In genomic region chr5:56550227-56550626, GRCh38 we compare ENCODE assay signal across 29 cellular contexts.
"Had no signal": no experiment of that assay in that cellular context is flagged by ENCODE, and none has a peak within 500 bp of the region (broad histone marks: within the 10 kb centered on the region; RNA-seq: fewer than 3 reads in every experiment).

No MANE protein-coding gene starts in this region.

- H3K27me3 Mint-ChIP-seq: activated B cell treated with CpG ODN at 0.5 μM for 24 hours; activated CD8-positive, alpha-beta T cell treated with anti-CD3 and anti-CD28 coated beads for 36 hours; activated naive CD4-positive, alpha-beta T cell treated with anti-CD3 and anti-CD28 coated beads, Interleukin-2, amount 50 U/mL, for 24 hours; activated naive CD8-positive, alpha-beta T cell treated with anti-CD3 and anti-CD28 coated beads for 36 hours; activated naive CD8-positive, alpha-beta T cell treated with anti-CD3 and anti-CD28 coated beads, Interleukin-2, amount 50 U/mL, for 24 hours had no signal

- H3K27ac Mint-ChIP-seq: activated B cell treated with CpG ODN at 0.5 μM for 24 hours; activated CD8-positive, alpha-beta T cell treated with anti-CD3 and anti-CD28 coated beads for 36 hours; activated naive CD4-positive, alpha-beta T cell treated with anti-CD3 and anti-CD28 coated beads for 36 hours; activated naive CD4-positive, alpha-beta T cell treated with anti-CD3 and anti-CD28 coated beads, Interleukin-2, amount 50 U/mL, for 24 hours; activated naive CD8-positive, alpha-beta T cell treated with anti-CD3 and anti-CD28 coated beads for 36 hours; activated naive CD8-positive, alpha-beta T cell treated with anti-CD3 and anti-CD28 coated beads, Interleukin-2, amount 50 U/mL, for 24 hours; activated T-helper 1 cell treated with anti-CD3 and anti-CD28 coated beads, Interleukin-12 subunit alpha, Interleukin-12 subunit beta, Interleukin-2, Interleukin-4 antibody, amounts not matched to agents 30 ng/mL and 10 ng/mL and 1 ng/mL, durations not matched to agents 14 hours and 24 hours and 36 hours; activated T-helper 2 cell treated with anti-CD3 and anti-CD28 coated beads, Interferon-gamma antibody, Interleukin-2, Interleukin-4, amounts not matched to agents 10 μg/mL and 5 μg/mL and 100 μg/mL, durations not matched to agents 14 hours and 24 hours and 36 hours had no signal

- H3K9me3 ChIP-seq: adrenal gland, body of pancreas, esophagus squamous epithelium, gastroesophageal sphincter, heart right ventricle had no signal

- ATAC-seq: activated CD4-positive, CD25-positive, alpha-beta regulatory T cell treated with anti-CD3 and anti-CD28 coated beads, Interleukin-2, amount 50 U/mL, for 24 hours; activated CD8-positive, alpha-beta T cell treated with anti-CD3 and anti-CD28 coated beads for 36 hours; activated naive CD8-positive, alpha-beta T cell treated with anti-CD3 and anti-CD28 coated beads, Interleukin-2, amount 50 U/mL, for 24 hours; body of pancreas; gastroesophageal sphincter had no signal

- H3K9me3 Mint-ChIP-seq: activated B cell treated with CpG ODN at 0.5 μM for 24 hours; activated CD8-positive, alpha-beta T cell treated with anti-CD3 and anti-CD28 coated beads for 36 hours; activated naive CD4-positive, alpha-beta T cell treated with anti-CD3 and anti-CD28 coated beads for 36 hours; activated naive CD4-positive, alpha-beta T cell treated with anti-CD3 and anti-CD28 coated beads, Interleukin-2, amount 50 U/mL, for 24 hours; activated naive CD8-positive, alpha-beta T cell treated with anti-CD3 and anti-CD28 coated beads, Interleukin-2, amount 50 U/mL, for 24 hours; activated T-helper 1 cell treated with anti-CD3 and anti-CD28 coated beads, Interleukin-12 subunit alpha, Interleukin-12 subunit beta, Interleukin-2, Interleukin-4 antibody, amounts not matched to agents 30 ng/mL and 10 ng/mL and 1 ng/mL, durations not matched to agents 14 hours and 24 hours and 36 hours; activated T-helper 2 cell treated with anti-CD3 and anti-CD28 coated beads, Interferon-gamma antibody, Interleukin-2, Interleukin-4, amounts not matched to agents 10 μg/mL and 5 μg/mL and 100 μg/mL, durations not matched to agents 14 hours and 24 hours and 36 hours had no signal

- H3K36me3 ChIP-seq: adrenal gland, esophagus squamous epithelium, gastroesophageal sphincter, heart right ventricle, WERI-Rb-1 had no signal

- H3K4me1 Mint-ChIP-seq: activated naive CD8-positive, alpha-beta T cell treated with anti-CD3 and anti-CD28 coated beads for 36 hours; activated naive CD8-positive, alpha-beta T cell treated with anti-CD3 and anti-CD28 coated beads, Interleukin-2, amount 50 U/mL, for 24 hours had no signal

- H3K27ac ChIP-seq: adrenal gland, body of pancreas, epithelial cell of prostate, esophagus squamous epithelium, gastroesophageal sphincter, heart right ventricle, WERI-Rb-1 had no signal

- H3K27me3 ChIP-seq: adrenal gland, body of pancreas, esophagus squamous epithelium, gastroesophageal sphincter, heart right ventricle had no signal

- H3K4me3 Mint-ChIP-seq: activated B cell treated with CpG ODN at 0.5 μM for 24 hours; activated CD8-positive, alpha-beta T cell treated with anti-CD3 and anti-CD28 coated beads for 36 hours; activated naive CD4-positive, alpha-beta T cell treated with anti-CD3 and anti-CD28 coated beads for 36 hours; activated naive CD4-positive, alpha-beta T cell treated with anti-CD3 and anti-CD28 coated beads, Interleukin-2, amount 50 U/mL, for 24 hours; activated naive CD8-positive, alpha-beta T cell treated with anti-CD3 and anti-CD28 coated beads for 36 hours; activated naive CD8-positive, alpha-beta T cell treated with anti-CD3 and anti-CD28 coated beads, Interleukin-2, amount 50 U/mL, for 24 hours; activated T-helper 1 cell treated with anti-CD3 and anti-CD28 coated beads, Interleukin-12 subunit alpha, Interleukin-12 subunit beta, Interleukin-2, Interleukin-4 antibody, amounts not matched to agents 30 ng/mL and 10 ng/mL and 1 ng/mL, durations not matched to agents 14 hours and 24 hours and 36 hours had no signal

- H3K4me3 ChIP-seq: adrenal gland, body of pancreas, esophagus squamous epithelium, gastroesophageal sphincter, heart right ventricle had no signal

- H3K36me3 Mint-ChIP-seq: activated naive CD4-positive, alpha-beta T cell treated with anti-CD3 and anti-CD28 coated beads, Interleukin-2, amount 50 U/mL, for 24 hours; activated naive CD8-positive, alpha-beta T cell treated with anti-CD3 and anti-CD28 coated beads for 36 hours had no signal

- DNase-seq: activated B cell treated with CpG ODN at 0.5 μM for 24 hours; activated CD4-positive, alpha-beta T cell treated with anti-CD3 and anti-CD28 coated beads for 48 hours; activated CD4-positive, alpha-beta T cell treated with anti-CD3 and anti-CD28 coated beads, Interleukin-2, amount 50 U/mL, for 1 hour; activated CD4-positive, alpha-beta T cell treated with anti-CD3 and anti-CD28 coated beads, Interleukin-2, amount 50 U/mL, for 48 hours; activated CD8-positive, alpha-beta memory T cell treated with anti-CD3 and anti-CD28 coated beads for 24 hours; activated CD8-positive, alpha-beta T cell treated with anti-CD3 and anti-CD28 coated beads for 36 hours; activated effector memory CD4-positive, alpha-beta T cell treated with anti-CD3 and anti-CD28 coated beads, Interleukin-2, amount 50 U/mL, for 16 hours; activated naive CD4-positive, alpha-beta T cell treated with anti-CD3 and anti-CD28 coated beads for 36 hours; activated naive CD8-positive, alpha-beta T cell treated with anti-CD3 and anti-CD28 coated beads for 36 hours; activated naive CD8-positive, alpha-beta T cell treated with anti-CD3 and anti-CD28 coated beads, Interleukin-2, amount 50 U/mL, for 24 hours; activated T-cell treated with anti-CD3 and anti-CD28 coated beads, Interleukin-2, amount 50 U/mL, for 48 hours; adrenal gland; amygdala; aorta; body of pancreas; caudate nucleus; cortex of kidney; effector CD4-positive, alpha-beta T cell; esophagus squamous epithelium; foreskin melanocyte; heart right ventricle; T-helper 2 cell; WERI-Rb-1 had no signal
